ENCODE assay signal across 1 cellular context in genomic region chr5:33049845-33050244, GRCh38.
TF ChIP-seq lines count a peak whose summit lies in the region.

No MANE protein-coding gene starts in this region.

TF ChIP-seq in IMR-90, 13 proteins besides CTCF, POLR2A, EP300 and RAD21 (continued from another document):
- no peak for TF ChIP-seq ELK1 (IDR thresholded peaks at IDR 0.05; ENCODE audit: borderline replicate concordance, low read depth, low read length)
- TF ChIP-seq BHLHE40 (IDR thresholded peaks at IDR 0.05; ENCODE audit: low read depth, low read length): peak; percentile 58
- TF ChIP-seq MXI1 (IDR thresholded peaks at IDR 0.05; ENCODE audit: borderline replicate concordance, low read depth, low read length): no peak
- peak; percentile 97 for TF ChIP-seq FOS (IDR thresholded peaks at IDR 0.05; ENCODE audit: low read depth, low read length)
